In genomic region chr2:106030287-106031268, GRCh38 we compare ENCODE assay signal across 1 cellular context.
A peak's percentile ranks its signal among the peaks of the same experiment; 100 is the strongest.
TF ChIP-seq lines count a peak whose summit lies in the region.

No MANE protein-coding gene starts in this region.

TF ChIP-seq in HepG2, 621 proteins besides CTCF, POLR2A, EP300 and RAD21 (continued from another document and continues in another):
- TF ChIP-seq, protein P1, sequence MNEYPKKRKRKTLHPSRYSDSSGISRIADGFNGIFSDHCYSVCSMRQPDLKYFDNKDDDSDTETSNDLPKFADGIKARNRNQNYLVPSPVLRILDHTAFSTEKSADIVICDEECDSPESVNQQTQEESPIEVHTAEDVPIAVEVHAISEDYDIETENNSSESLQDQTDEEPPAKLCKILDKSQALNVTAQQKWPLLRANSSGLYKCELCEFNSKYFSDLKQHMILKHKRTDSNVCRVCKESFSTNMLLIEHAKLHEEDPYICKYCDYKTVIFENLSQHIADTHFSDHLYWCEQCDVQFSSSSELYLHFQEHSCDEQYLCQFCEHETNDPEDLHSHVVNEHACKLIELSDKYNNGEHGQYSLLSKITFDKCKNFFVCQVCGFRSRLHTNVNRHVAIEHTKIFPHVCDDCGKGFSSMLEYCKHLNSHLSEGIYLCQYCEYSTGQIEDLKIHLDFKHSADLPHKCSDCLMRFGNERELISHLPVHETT (CRISPR knock-in tag; conservative IDR thresholded peaks at IDR 0.05), result 0 out of 2 replicates have a peak, but pooled peaks have one; percentile 36
- TF ChIP-seq SNAPC5 (CRISPR knock-in tag; IDR thresholded peaks at IDR 0.05; ENCODE audit: borderline replicate concordance) (0 out of 2 replicates have a peak, but pooled peaks have one; percentile 46), MYPOP (CRISPR knock-in tag; IDR thresholded peaks at IDR 0.05) (peak; percentile 77; the same call in 1 of the 2 replicates), ZNF546 (CRISPR knock-in tag; conservative IDR thresholded peaks at IDR 0.05) (no peak), HOXD1 (CRISPR knock-in tag; IDR thresholded peaks at IDR 0.05) (peak; percentile 78; the same call in 1 of the 2 replicates), HOXA3 (CRISPR knock-in tag; IDR thresholded peaks at IDR 0.05) (peak; percentile 88), TARDBP (CRISPR knock-in tag; IDR thresholded peaks at IDR 0.05) (peak; percentile 94), ZNF547 (CRISPR knock-in tag; IDR thresholded peaks at IDR 0.05) (no peak), CBX1 (IDR thresholded peaks at IDR 0.05; ENCODE audit: low read depth) (no peak), TCF12 (IDR thresholded peaks at IDR 0.05) (no peak), TCF12 (CRISPR knock-in tag; IDR thresholded peaks at IDR 0.05) (peak; percentile 81; the same call in 1 of the 2 replicates), CC2D1A (CRISPR knock-in tag; IDR thresholded peaks at IDR 0.05) (no peak), ZNF713 (CRISPR knock-in tag; IDR thresholded peaks at IDR 0.05) (no peak), ERF (CRISPR knock-in tag; IDR thresholded peaks at IDR 0.05) (peak; percentile 56; the same call in 1 of the 2 replicates), PHF20 (CRISPR knock-in tag; IDR thresholded peaks at IDR 0.05) (no peak), WIZ (CRISPR knock-in tag; IDR thresholded peaks at IDR 0.05) (peak; percentile 95), FOXJ3 (CRISPR knock-in tag; IDR thresholded peaks at IDR 0.05; ENCODE audit: borderline replicate concordance) (peak; percentile 94), ZNF616 (CRISPR knock-in tag; IDR thresholded peaks at IDR 0.05; ENCODE audit: low read depth) (no peak), CSRNP1 (CRISPR knock-in tag; IDR thresholded peaks at IDR 0.05) (0 out of 2 replicates have a peak, but pooled peaks have one; percentile 36), KLF6 (CRISPR knock-in tag; IDR thresholded peaks at IDR 0.05) (peak; percentile 98), ZNF331 (CRISPR knock-in tag; IDR thresholded peaks at IDR 0.05) (peak; percentile 96), CCDC6 (CRISPR knock-in tag; IDR thresholded peaks at IDR 0.05) (0 out of 2 replicates have a peak, but pooled peaks have one; percentile 60), ZNF768 (CRISPR knock-in tag; IDR thresholded peaks at IDR 0.05) (no peak), ZNF230 (CRISPR knock-in tag; IDR thresholded peaks at IDR 0.05) (0 out of 2 replicates have a peak, but pooled peaks have one; percentile 64), DMAP1 (CRISPR knock-in tag; IDR thresholded peaks at IDR 0.05) (peak; percentile 51; the same call in 1 of the 2 replicates), CREM (IDR thresholded peaks at IDR 0.05) (peak; percentile 70; the same call in 1 of the 2 replicates), CREM (CRISPR knock-in tag; IDR thresholded peaks at IDR 0.05) (no peak), ZSCAN29 (CRISPR knock-in tag; conservative IDR thresholded peaks at IDR 0.05) (no peak), ZC3H13 (CRISPR knock-in tag; IDR thresholded peaks at IDR 0.05) (no peak), ZNF20 (CRISPR knock-in tag; IDR thresholded peaks at IDR 0.05) (no peak), ZNF430 (CRISPR knock-in tag; IDR thresholded peaks at IDR 0.05) (0 out of 2 replicates have a peak, but pooled peaks have one; percentile 76), NCOA2 (CRISPR knock-in tag; IDR thresholded peaks at IDR 0.05) (peak; percentile 88), ZBTB49 (CRISPR knock-in tag; IDR thresholded peaks at IDR 0.05; ENCODE audit: borderline replicate concordance) (no peak), KDM6A (CRISPR knock-in tag; IDR thresholded peaks at IDR 0.05; ENCODE audit: low read depth) (peak; percentile 91), HNF4A (CRISPR knock-in tag; IDR thresholded peaks at IDR 0.05) (peak; percentile 100), HCFC1 (IDR thresholded peaks at IDR 0.05; ENCODE audit: low read depth, low read length) (no peak), SIX4 (CRISPR knock-in tag; IDR thresholded peaks at IDR 0.05) (peak; percentile 64), SIN3A (IDR thresholded peaks at IDR 0.05; ENCODE audit: borderline replicate concordance, low read depth, low read length) (no peak), NFIC (IDR thresholded peaks at IDR 0.05; ENCODE audit: low read length) (peak; percentile 78; the same call in 1 of the 2 replicates), TBX2 (CRISPR knock-in tag; IDR thresholded peaks at IDR 0.05; ENCODE audit: borderline replicate concordance) (peak; percentile 99), ZNF367 (CRISPR knock-in tag; IDR thresholded peaks at IDR 0.05; ENCODE audit: borderline replicate concordance) (no peak), ZNF652 (CRISPR knock-in tag; IDR thresholded peaks at IDR 0.05; ENCODE audit: borderline replicate concordance, low read depth) (no peak; the same call in 1 of the 2 replicates), NR3C1 (CRISPR knock-in tag; IDR thresholded peaks at IDR 0.05) (no peak), ZBTB26 (CRISPR knock-in tag; IDR thresholded peaks at IDR 0.05; ENCODE audit: borderline replicate concordance) (peak; percentile 69; the same call in 1 of the 2 replicates)
- TF ChIP-seq, protein P2, sequence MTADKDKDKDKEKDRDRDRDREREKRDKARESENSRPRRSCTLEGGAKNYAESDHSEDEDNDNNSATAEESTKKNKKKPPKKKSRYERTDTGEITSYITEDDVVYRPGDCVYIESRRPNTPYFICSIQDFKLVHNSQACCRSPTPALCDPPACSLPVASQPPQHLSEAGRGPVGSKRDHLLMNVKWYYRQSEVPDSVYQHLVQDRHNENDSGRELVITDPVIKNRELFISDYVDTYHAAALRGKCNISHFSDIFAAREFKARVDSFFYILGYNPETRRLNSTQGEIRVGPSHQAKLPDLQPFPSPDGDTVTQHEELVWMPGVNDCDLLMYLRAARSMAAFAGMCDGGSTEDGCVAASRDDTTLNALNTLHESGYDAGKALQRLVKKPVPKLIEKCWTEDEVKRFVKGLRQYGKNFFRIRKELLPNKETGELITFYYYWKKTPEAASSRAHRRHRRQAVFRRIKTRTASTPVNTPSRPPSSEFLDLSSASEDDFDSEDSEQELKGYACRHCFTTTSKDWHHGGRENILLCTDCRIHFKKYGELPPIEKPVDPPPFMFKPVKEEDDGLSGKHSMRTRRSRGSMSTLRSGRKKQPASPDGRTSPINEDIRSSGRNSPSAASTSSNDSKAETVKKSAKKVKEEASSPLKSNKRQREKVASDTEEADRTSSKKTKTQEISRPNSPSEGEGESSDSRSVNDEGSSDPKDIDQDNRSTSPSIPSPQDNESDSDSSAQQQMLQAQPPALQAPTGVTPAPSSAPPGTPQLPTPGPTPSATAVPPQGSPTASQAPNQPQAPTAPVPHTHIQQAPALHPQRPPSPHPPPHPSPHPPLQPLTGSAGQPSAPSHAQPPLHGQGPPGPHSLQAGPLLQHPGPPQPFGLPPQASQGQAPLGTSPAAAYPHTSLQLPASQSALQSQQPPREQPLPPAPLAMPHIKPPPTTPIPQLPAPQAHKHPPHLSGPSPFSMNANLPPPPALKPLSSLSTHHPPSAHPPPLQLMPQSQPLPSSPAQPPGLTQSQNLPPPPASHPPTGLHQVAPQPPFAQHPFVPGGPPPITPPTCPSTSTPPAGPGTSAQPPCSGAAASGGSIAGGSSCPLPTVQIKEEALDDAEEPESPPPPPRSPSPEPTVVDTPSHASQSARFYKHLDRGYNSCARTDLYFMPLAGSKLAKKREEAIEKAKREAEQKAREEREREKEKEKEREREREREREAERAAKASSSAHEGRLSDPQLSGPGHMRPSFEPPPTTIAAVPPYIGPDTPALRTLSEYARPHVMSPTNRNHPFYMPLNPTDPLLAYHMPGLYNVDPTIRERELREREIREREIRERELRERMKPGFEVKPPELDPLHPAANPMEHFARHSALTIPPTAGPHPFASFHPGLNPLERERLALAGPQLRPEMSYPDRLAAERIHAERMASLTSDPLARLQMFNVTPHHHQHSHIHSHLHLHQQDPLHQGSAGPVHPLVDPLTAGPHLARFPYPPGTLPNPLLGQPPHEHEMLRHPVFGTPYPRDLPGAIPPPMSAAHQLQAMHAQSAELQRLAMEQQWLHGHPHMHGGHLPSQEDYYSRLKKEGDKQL (CRISPR knock-in tag; IDR thresholded peaks at IDR 0.05; ENCODE audit: low read depth), result peak; percentile 84; the same call in 1 of the 2 replicates
- TF ChIP-seq, protein P3, sequence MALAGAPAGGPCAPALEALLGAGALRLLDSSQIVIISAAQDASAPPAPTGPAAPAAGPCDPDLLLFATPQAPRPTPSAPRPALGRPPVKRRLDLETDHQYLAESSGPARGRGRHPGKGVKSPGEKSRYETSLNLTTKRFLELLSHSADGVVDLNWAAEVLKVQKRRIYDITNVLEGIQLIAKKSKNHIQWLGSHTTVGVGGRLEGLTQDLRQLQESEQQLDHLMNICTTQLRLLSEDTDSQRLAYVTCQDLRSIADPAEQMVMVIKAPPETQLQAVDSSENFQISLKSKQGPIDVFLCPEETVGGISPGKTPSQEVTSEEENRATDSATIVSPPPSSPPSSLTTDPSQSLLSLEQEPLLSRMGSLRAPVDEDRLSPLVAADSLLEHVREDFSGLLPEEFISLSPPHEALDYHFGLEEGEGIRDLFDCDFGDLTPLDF (CRISPR knock-in tag; IDR thresholded peaks at IDR 0.05), result peak; percentile 30; the same call in 1 of the 2 replicates
- TF ChIP-seq, protein P4, sequence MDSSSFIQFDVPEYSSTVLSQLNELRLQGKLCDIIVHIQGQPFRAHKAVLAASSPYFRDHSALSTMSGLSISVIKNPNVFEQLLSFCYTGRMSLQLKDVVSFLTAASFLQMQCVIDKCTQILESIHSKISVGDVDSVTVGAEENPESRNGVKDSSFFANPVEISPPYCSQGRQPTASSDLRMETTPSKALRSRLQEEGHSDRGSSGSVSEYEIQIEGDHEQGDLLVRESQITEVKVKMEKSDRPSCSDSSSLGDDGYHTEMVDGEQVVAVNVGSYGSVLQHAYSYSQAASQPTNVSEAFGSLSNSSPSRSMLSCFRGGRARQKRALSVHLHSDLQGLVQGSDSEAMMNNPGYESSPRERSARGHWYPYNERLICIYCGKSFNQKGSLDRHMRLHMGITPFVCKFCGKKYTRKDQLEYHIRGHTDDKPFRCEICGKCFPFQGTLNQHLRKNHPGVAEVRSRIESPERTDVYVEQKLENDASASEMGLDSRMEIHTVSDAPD (CRISPR knock-in tag; IDR thresholded peaks at IDR 0.05), result 0 out of 2 replicates have a peak, but pooled peaks have one; percentile 46
- TF ChIP-seq, protein P5, sequence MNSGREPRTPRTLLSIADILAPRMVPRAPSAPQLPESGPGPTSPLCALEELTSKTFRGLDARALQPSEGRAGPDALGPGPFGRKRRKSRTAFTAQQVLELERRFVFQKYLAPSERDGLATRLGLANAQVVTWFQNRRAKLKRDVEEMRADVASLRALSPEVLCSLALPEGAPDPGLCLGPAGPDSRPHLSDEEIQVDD (CRISPR knock-in tag; IDR thresholded peaks at IDR 0.05; ENCODE audit: borderline replicate concordance), result no peak
- TF ChIP-seq, protein P6, sequence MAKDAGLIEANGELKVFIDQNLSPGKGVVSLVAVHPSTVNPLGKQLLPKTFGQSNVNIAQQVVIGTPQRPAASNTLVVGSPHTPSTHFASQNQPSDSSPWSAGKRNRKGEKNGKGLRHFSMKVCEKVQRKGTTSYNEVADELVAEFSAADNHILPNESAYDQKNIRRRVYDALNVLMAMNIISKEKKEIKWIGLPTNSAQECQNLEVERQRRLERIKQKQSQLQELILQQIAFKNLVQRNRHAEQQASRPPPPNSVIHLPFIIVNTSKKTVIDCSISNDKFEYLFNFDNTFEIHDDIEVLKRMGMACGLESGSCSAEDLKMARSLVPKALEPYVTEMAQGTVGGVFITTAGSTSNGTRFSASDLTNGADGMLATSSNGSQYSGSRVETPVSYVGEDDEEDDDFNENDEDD (CRISPR knock-in tag; IDR thresholded peaks at IDR 0.05; ENCODE audit: borderline replicate concordance), result no peak
